In genomic region chr3:11271986-11272904, GRCh38 we compare ENCODE assay signal across 8 cellular contexts. TPM values are rescaled to one million over a fixed set of nuclear protein-coding genes. Genes with fewer than 3 reads are reported as not detected.
A peak's percentile ranks its signal among the peaks of the same experiment; 100 is the strongest.
DNase-seq lines count a peak whose midpoint lies in the region; ATAC-seq, FAIRE-seq and TF ChIP-seq lines count a peak whose summit lies in the region.

TSS of gene ATG7 (plus strand) at chr3:11272397. CDS start at chr3:11298696, 26,299 bp downstream.

- no peaks in the 10 kb centered on the region for H3K27me3 ChIP-seq in psoas muscle (ENCODE audit: insufficient read depth in 3 of 3, low read length in 2 of 3)

- peaks cover 3 to 6% of the 10 kb centered on the region in 2 donors for H3K36me3 ChIP-seq in psoas muscle (ENCODE audit: insufficient read depth in 1 of 2, low read depth in 1 of 2)

- H3K4me1 ChIP-seq in psoas muscle: peaks cover 18% of the 10 kb centered on the region

- DNase-seq in NCI-H187 (lab: John Stamatoyannopoulos, UW) (peak; percentile 70 to 79), T-helper 2 cell (peak; percentile 92 to 98 (median 95)), left ventricle myocardium superior (peak; percentile 99), psoas muscle (peak; percentile 98 to 99), urothelium cell line (ENCODE audit: low spot score) (peak; percentile 98)

- intact Hi-C loops in left ventricle myocardium superior (cut with micrococcal nuclease) (no loop called here), psoas muscle (cut with DNase I) (no loop called here)

- ATAC-seq in GM18498 (IDR thresholded peaks at IDR 0.05; ENCODE audit: unreplicated experiment) (peak; percentile 98), HG02938 (IDR thresholded peaks at IDR 0.05; ENCODE audit: unreplicated experiment) (peak; percentile 96), left ventricle myocardium superior (peak; percentile 99), psoas muscle (peak; percentile 98 to 100 (median 99))

- H3K27ac ChIP-seq in angular gyrus (ENCODE audit: low read depth, low read length) (peak within 1 kb of the TSS; percentile 84), psoas muscle (peak within 1 kb of the TSS; percentile 87)

- 1 to 2% (median 1%) methylated on average over 45 to 51 of the region's 51 CpGs for WGBS in psoas muscle, 3 donors

- peak within 1 kb of the TSS; percentile 83 for H3K4me3 ChIP-seq in psoas muscle

- no peak for TF ChIP-seq CTCF in psoas muscle (IDR thresholded peaks at IDR 0.05)

- FAIRE-seq in urothelium cell line (lab: Jason Lieb, UNC): peak; percentile 76

- no peaks in the 10 kb centered on the region for H3K9me3 ChIP-seq in psoas muscle

RNA-seq across cellular contexts. Expression of gene ATG7, which starts in this region (rescaled TPM):
- total RNA-seq in left ventricle myocardium superior (15.9 TPM), psoas muscle (10 to 100 TPM; 13.5 to 15.0 (median 14.5) TPM)
- 10 to 100 TPM in 2 of 3 donors, 1 to 10 TPM in 1; 5.9 to 13.1 (median 10.3) TPM for polyA plus RNA-seq in psoas muscle

Comparison
In these comparisons a context has a peak if more than half of its experiments do, and no peak if none do; other contexts are left out.
1. Peak in every context shown above with its lines: DNase-seq, ATAC-seq, H3K4me3 ChIP-seq and H3K27ac ChIP-seq.